1 cellular context compared by ENCODE assay signal in the genomic region with DNA sequence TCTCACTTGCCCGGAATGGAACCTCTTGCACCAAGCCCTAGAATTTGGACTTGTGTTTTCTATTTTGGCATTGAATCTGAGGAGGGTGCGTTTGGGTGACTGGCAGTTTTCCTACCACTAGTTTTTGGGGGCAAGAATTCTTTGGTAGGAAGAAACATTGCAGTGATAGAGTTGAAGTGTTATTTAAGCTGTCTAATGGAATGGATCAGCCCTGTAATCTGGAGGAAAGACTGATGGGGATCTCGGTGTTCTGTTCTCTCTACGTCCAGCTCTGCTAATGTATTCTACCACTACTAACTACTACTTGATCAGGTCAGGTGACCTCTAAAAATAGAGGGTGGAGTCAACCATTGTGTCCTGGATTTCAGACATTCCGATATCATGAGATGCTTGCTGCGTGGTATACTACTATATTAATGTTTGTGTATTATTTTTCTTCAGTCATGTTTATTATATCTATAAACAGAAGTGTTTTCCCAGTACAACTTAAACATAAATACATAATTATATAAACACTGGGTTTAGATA.
TF ChIP-seq lines count a peak whose summit lies in the region.

No MANE protein-coding gene starts in this region.

TF ChIP-seq in SK-N-SH treated with all-trans-retinoic acid at 6 μM for 48 hours, 23 proteins besides CTCF, POLR2A, EP300 and RAD21 (continued from another document):
- TF ChIP-seq CSRNP3 (CRISPR knock-in tag; IDR thresholded peaks at IDR 0.05) (no peak), ZNF565 (CRISPR knock-in tag; conservative IDR thresholded peaks at IDR 0.05; ENCODE audit: low read depth) (no peak), POU6F1 (CRISPR knock-in tag; IDR thresholded peaks at IDR 0.05; ENCODE audit: borderline replicate concordance, low read depth) (no peak), ZFP3 (CRISPR knock-in tag; IDR thresholded peaks at IDR 0.05) (no peak), ISL1 (CRISPR knock-in tag; IDR thresholded peaks at IDR 0.05) (no peak), PPARA (CRISPR knock-in tag; IDR thresholded peaks at IDR 0.05; ENCODE audit: borderline replicate concordance) (no peak), SNAI2 (CRISPR knock-in tag; IDR thresholded peaks at IDR 0.05) (no peak), GLIS3 (CRISPR knock-in tag; IDR thresholded peaks at IDR 0.05) (no peak), CSDC2 (CRISPR knock-in tag; IDR thresholded peaks at IDR 0.05) (no peak), ARNTL (CRISPR knock-in tag; IDR thresholded peaks at IDR 0.05; ENCODE audit: borderline replicate concordance, low read depth) (no peak), ZNF8 (CRISPR knock-in tag; IDR thresholded peaks at IDR 0.05) (no peak)
- TF ChIP-seq, protein P1, sequence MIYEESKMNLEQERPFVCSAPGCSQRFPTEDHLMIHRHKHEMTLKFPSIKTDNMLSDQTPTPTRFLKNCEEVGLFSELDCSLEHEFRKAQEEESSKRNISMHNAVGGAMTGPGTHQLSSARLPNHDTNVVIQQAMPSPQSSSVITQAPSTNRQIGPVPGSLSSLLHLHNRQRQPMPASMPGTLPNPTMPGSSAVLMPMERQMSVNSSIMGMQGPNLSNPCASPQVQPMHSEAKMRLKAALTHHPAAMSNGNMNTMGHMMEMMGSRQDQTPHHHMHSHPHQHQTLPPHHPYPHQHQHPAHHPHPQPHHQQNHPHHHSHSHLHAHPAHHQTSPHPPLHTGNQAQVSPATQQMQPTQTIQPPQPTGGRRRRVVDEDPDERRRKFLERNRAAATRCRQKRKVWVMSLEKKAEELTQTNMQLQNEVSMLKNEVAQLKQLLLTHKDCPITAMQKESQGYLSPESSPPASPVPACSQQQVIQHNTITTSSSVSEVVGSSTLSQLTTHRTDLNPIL (CRISPR knock-in tag; IDR thresholded peaks at IDR 0.05; ENCODE audit: low read depth) = no peak
- TF ChIP-seq, protein P2, sequence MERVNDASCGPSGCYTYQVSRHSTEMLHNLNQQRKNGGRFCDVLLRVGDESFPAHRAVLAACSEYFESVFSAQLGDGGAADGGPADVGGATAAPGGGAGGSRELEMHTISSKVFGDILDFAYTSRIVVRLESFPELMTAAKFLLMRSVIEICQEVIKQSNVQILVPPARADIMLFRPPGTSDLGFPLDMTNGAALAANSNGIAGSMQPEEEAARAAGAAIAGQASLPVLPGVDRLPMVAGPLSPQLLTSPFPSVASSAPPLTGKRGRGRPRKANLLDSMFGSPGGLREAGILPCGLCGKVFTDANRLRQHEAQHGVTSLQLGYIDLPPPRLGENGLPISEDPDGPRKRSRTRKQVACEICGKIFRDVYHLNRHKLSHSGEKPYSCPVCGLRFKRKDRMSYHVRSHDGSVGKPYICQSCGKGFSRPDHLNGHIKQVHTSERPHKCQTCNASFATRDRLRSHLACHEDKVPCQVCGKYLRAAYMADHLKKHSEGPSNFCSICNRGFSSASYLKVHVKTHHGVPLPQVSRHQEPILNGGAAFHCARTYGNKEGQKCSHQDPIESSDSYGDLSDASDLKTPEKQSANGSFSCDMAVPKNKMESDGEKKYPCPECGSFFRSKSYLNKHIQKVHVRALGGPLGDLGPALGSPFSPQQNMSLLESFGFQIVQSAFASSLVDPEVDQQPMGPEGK (CRISPR knock-in tag; IDR thresholded peaks at IDR 0.05; ENCODE audit: borderline replicate concordance) = no peak
